Comparison of ENCODE assay signal across 8 cellular contexts in the genomic region with DNA sequence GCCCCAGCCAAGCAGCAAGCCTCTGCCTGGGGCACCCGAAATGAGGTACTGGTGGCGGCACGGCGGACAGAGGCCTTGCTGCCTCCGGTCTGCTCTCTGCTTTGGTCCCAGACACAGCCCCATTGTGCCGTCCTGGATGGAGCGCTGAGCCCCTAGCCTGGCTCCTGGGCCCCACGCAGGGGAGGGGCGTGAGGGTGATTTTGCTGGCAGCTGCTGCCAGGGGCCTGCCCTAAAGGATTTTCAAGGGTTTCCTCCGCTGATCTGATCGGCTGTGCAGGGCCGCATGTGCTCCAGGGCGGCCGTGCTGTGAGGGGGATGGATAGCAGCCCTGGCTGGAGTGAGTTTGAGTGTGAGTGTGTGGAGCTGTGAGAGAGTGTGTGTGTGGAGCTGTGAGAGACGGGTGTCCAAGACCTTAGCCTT. TPM values are rescaled to one million over a fixed set of nuclear protein-coding genes. Genes with fewer than 3 reads are reported as not detected.
A peak's percentile ranks its signal among the peaks of the same experiment; 100 is the strongest.
DNase-seq lines count a peak whose midpoint lies in the region; FAIRE-seq and TF ChIP-seq lines count a peak whose summit lies in the region.

No MANE protein-coding gene starts in this region.

- H4K20me1 ChIP-seq in BLaER1 (peaks cover 57% of the 10 kb centered on the region), endothelial cell of umbilical vein (replicated peaks; ENCODE audit: control insufficient read depth, extremely low read depth, insufficient read depth, low read length) (no peaks in the 10 kb centered on the region), neural cell (ENCODE audit: insufficient read depth) (no peaks in the 10 kb centered on the region)

- H3K4me2 ChIP-seq in BLaER1 (peak overlapping the region; percentile 100), endothelial cell of umbilical vein (ENCODE audit: insufficient read depth, low read length) (peak overlapping the region; percentile 94), neural cell (ENCODE audit: low read length) (peak overlapping the region; percentile 74)

- H2AFZ ChIP-seq in endothelial cell of umbilical vein (ENCODE audit: low read depth, low read length) (no peak overlapping the region), neural cell (ENCODE audit: low read depth, low read length) (no peak overlapping the region)

- H3K9me3 ChIP-seq in BLaER1: no peaks in the 10 kb centered on the region
- no peaks in the 10 kb centered on the region for H3K9me3 ChIP-seq in NT2/D1 (ENCODE audit: insufficient read depth, low read length)
- no peaks in the 10 kb centered on the region for H3K9me3 ChIP-seq in endothelial cell of umbilical vein (replicated peaks; ENCODE audit: control insufficient read depth, insufficient read depth, low read length)
- H3K9me3 ChIP-seq in neural cell (ENCODE audit: low read length): no peaks in the 10 kb centered on the region

- no peak for TF ChIP-seq POLR2A in endothelial cell of umbilical vein (IDR thresholded peaks at IDR 0.05; ENCODE audit: low read depth, low read length)

- H3K79me2 ChIP-seq in endothelial cell of umbilical vein (ENCODE audit: control insufficient read depth, insufficient read depth, low read length) (peaks cover 40% of the 10 kb centered on the region), neural cell (replicated peaks; ENCODE audit: insufficient read depth, low read length) (peaks cover 29% of the 10 kb centered on the region)

- intact Hi-C loops in endothelial cell of umbilical vein (cut with micrococcal nuclease): no loop called here

- no peak for TF ChIP-seq RAD21 in neural cell (conservative IDR thresholded peaks at IDR 0.05)

- H3K27me3 ChIP-seq in BLaER1 (no peaks in the 10 kb centered on the region), NT2/D1 (ENCODE audit: insufficient read depth, insufficient read length) (no peaks in the 10 kb centered on the region), endothelial cell of umbilical vein (ENCODE audit: control insufficient read depth in 2 of 2, insufficient read depth in 2 of 2, low read length in 2 of 2) (no peaks in the 10 kb centered on the region), neural cell (ENCODE audit: insufficient read depth, low read depth, low read length) (no peaks in the 10 kb centered on the region)

- DNase-seq in NT2/D1 (ENCODE audit: low read depth, low spot score) (no peak), endothelial cell of umbilical vein (ENCODE audit: low read depth, low spot score) (peak; percentile 44), NCI-H1048 (lab: John Stamatoyannopoulos, UW) (no peak), activated gamma-delta T cell (lab: John Stamatoyannopoulos, UW) (no peak), NCI-H2081 treated with DMSO at 0.1 percent for 48 hours (lab: John Stamatoyannopoulos, UW) (no peak)
- DNase-seq in NK-92 treated with Interleukin-12 subunit alpha and Interleukin-12 subunit beta, amount 100 ng/mL, for 24 hours (lab: John Stamatoyannopoulos, UW): no peak

- peaks cover 37% of the 10 kb centered on the region for H3K36me3 ChIP-seq in BLaER1
- peaks cover 7% of the 10 kb centered on the region for H3K36me3 ChIP-seq in NT2/D1 (ENCODE audit: insufficient read depth, insufficient read length, low read length)
- H3K36me3 ChIP-seq in endothelial cell of umbilical vein (ENCODE audit: control insufficient read depth in 2 of 2, extremely low read depth in 1 of 2, insufficient read depth in 2 of 2, low read length in 2 of 2): no peaks in the 10 kb centered on the region
- no peaks in the 10 kb centered on the region for H3K36me3 ChIP-seq in neural cell (ENCODE audit: insufficient read depth, low read length)

- peak; percentile 48 for FAIRE-seq in endothelial cell of umbilical vein (lab: Jason Lieb, UNC)

- CTCF ChIA-PET in endothelial cell of umbilical vein (lab: Charles Lee): interaction anchor here (0.8 to 1.1 kb wide), 4 partner anchors 9 to 34 kb away, joined by 3 to 4 read pairs (median 3); no protein-coding TSS in a partner anchor

- H3K9ac ChIP-seq in BLaER1 (peak overlapping the region; percentile 90), NT2/D1 (ENCODE audit: insufficient read length, low read depth) (peak overlapping the region; percentile 72), endothelial cell of umbilical vein (replicated peaks; ENCODE audit: extremely low read depth, insufficient read depth, low read length) (peak overlapping the region; percentile 87), neural cell (ENCODE audit: low read length) (peak overlapping the region; percentile 94)

- BruUV-seq in endothelial cell of umbilical vein (replicated peaks; lab: Mats Ljungman, UMichigan): no TSS peak

- no peaks in the 10 kb centered on the region for H3F3A ChIP-seq in neural cell (ENCODE audit: insufficient read depth, low read length, poor library complexity, severe bottlenecking)

- dilution Hi-C loops in endothelial cell of umbilical vein (cut with MboI; ENCODE audit: extremely low pct_ligation_motif_present, low sequenced_read_pairs): no loop called here

- H3K27ac ChIP-seq in BLaER1 (peak overlapping the region; percentile 99), endothelial cell of umbilical vein (ENCODE audit: insufficient read depth, low read depth, low read length) (peak overlapping the region; percentile 58), neural cell (ENCODE audit: low read length) (peak overlapping the region; percentile 70)

- peaks cover 81% of the 10 kb centered on the region for H3K4me1 ChIP-seq in BLaER1
- peaks cover 52% of the 10 kb centered on the region for H3K4me1 ChIP-seq in NT2/D1 (ENCODE audit: insufficient read depth, insufficient read length)
- H3K4me1 ChIP-seq in endothelial cell of umbilical vein (ENCODE audit: control insufficient read depth, extremely low read depth, insufficient read depth, low read length): peaks cover 20% of the 10 kb centered on the region

- H3K4me3 ChIP-seq in BLaER1 (peak overlapping the region; percentile 82), NT2/D1 (ENCODE audit: insufficient read length, low read depth) (no peak overlapping the region), endothelial cell of umbilical vein (replicated peaks in 1 of 3; ENCODE audit: insufficient read depth in 1 of 3, low read depth in 1 of 3, low read length in 3 of 3) (peak overlapping the region; percentile 66 to 80 (median 71)), neural cell (ENCODE audit: low read length) (peak overlapping the region; percentile 96)

- no peaks in the 10 kb centered on the region for H3K9me2 ChIP-seq in neural cell (ENCODE audit: insufficient read depth, low read length)

- H3K9me1 ChIP-seq in endothelial cell of umbilical vein (replicated peaks; ENCODE audit: control insufficient read depth, extremely low read depth, insufficient read depth, low read length): no peaks in the 10 kb centered on the region

- no peak for TF ChIP-seq EP300 in neural cell (conservative IDR thresholded peaks at IDR 0.05; ENCODE audit: poor library complexity, severe bottlenecking)

- POLR2A ChIA-PET in endothelial cell of umbilical vein (lab: Charles Lee): no interaction called here

- TF ChIP-seq CTCF in endothelial cell of umbilical vein (IDR thresholded peaks at IDR 0.05; ENCODE audit: extremely low read depth in 1 of 2, insufficient read depth in 1 of 2, low read depth in 1 of 2, low read length in 2 of 2) (no peak), neural cell (IDR thresholded peaks at IDR 0.05; ENCODE audit: poor library complexity, severe bottlenecking) (no peak)

RNA-seq across cellular contexts. Expression of a gene that starts 1.3 kb away (rescaled TPM):
- 42.8 and 47.1 TPM in 2 replicates for total RNA-seq in endothelial cell of umbilical vein
- polyA plus RNA-seq in endothelial cell of umbilical vein (34.6 and 40.3 TPM in 2 replicates), neural cell (117 and 148 TPM in 2 replicates)
- 16.7 and 24.9 TPM in 2 replicates for polyA plus RNA-seq in endothelial cell of umbilical vein (2011; cell fraction: cytosol; rRNA removed)
- polyA plus RNA-seq in endothelial cell of umbilical vein (2011; cell fraction: nucleus; rRNA removed): 81.4 and 102 TPM in 2 replicates
- polyA plus RNA-seq in endothelial cell of umbilical vein (2012): 22.3 and 40.4 TPM in 2 replicates
- polyA minus RNA-seq in endothelial cell of umbilical vein (12.5 and 17.5 TPM in 2 replicates), neural cell (112 and 142 TPM in 2 replicates)
- polyA minus RNA-seq in endothelial cell of umbilical vein (2011; cell fraction: cytosol; rRNA and poly(A)+ RNA removed): 7.5 TPM
- polyA minus RNA-seq in endothelial cell of umbilical vein (2011; cell fraction: nucleus; rRNA and poly(A)+ RNA removed): 20.3 and 41.3 TPM in 2 replicates

RNA-seq across cellular contexts. Expression of a gene that starts 24.7 kb away (rescaled TPM):
- not detected in 2 replicates for total RNA-seq in endothelial cell of umbilical vein
- polyA plus RNA-seq in endothelial cell of umbilical vein (not detected in 2 replicates), neural cell (not detected in 2 replicates)
- polyA plus RNA-seq in endothelial cell of umbilical vein (2011; cell fraction: cytosol; rRNA removed): not detected in 2 replicates
- not detected in 2 replicates for polyA plus RNA-seq in endothelial cell of umbilical vein (2011; cell fraction: nucleus; rRNA removed)
- polyA plus RNA-seq in endothelial cell of umbilical vein (2012): not detected in 2 replicates
- polyA minus RNA-seq in endothelial cell of umbilical vein (not detected in 2 replicates), neural cell (not detected in 2 replicates)
- polyA minus RNA-seq in endothelial cell of umbilical vein (2011; cell fraction: cytosol; rRNA and poly(A)+ RNA removed): 0.41 TPM
- polyA minus RNA-seq in endothelial cell of umbilical vein (2011; cell fraction: nucleus; rRNA and poly(A)+ RNA removed): not detected in 2 replicates

RNA-seq across cellular contexts. Expression of a gene that starts 34.9 kb away (rescaled TPM):
- 26.9 and 27.5 TPM in 2 replicates for total RNA-seq in endothelial cell of umbilical vein
- polyA plus RNA-seq in endothelial cell of umbilical vein (23.0 and 38.4 TPM in 2 replicates), neural cell (23.6 and 36.6 TPM in 2 replicates)
- polyA plus RNA-seq in endothelial cell of umbilical vein (2011; cell fraction: cytosol; rRNA removed): 12.6 and 14.5 TPM in 2 replicates
- 7.0 and 8.5 TPM in 2 replicates for polyA plus RNA-seq in endothelial cell of umbilical vein (2011; cell fraction: nucleus; rRNA removed)
- polyA plus RNA-seq in endothelial cell of umbilical vein (2012): 12.0 and 12.5 TPM in 2 replicates
- polyA minus RNA-seq in endothelial cell of umbilical vein (2.1 and 2.6 TPM in 2 replicates), neural cell (7.5 and 9.0 TPM in 2 replicates)
- 6.8 TPM for polyA minus RNA-seq in endothelial cell of umbilical vein (2011; cell fraction: cytosol; rRNA and poly(A)+ RNA removed)
- polyA minus RNA-seq in endothelial cell of umbilical vein (2011; cell fraction: nucleus; rRNA and poly(A)+ RNA removed): 1.7 and 3.0 TPM in 2 replicates

RNA-seq across cellular contexts. Expression of a gene that starts 44.8 kb away (rescaled TPM):
- total RNA-seq in endothelial cell of umbilical vein: 0.16 and 0.71 TPM in 2 replicates
- 0.19 and 0.22 TPM in 2 replicates for polyA plus RNA-seq in endothelial cell of umbilical vein
- polyA plus RNA-seq in endothelial cell of umbilical vein (2011; cell fraction: cytosol; rRNA removed): 0.13 and 0.23 TPM in 2 replicates
- 0.83 and 0.88 TPM in 2 replicates for polyA plus RNA-seq in endothelial cell of umbilical vein (2011; cell fraction: nucleus; rRNA removed)
- polyA plus RNA-seq in endothelial cell of umbilical vein (2012): 0.43 and 0.74 TPM in 2 replicates
- 0.28 and 0.39 TPM in 2 replicates for polyA minus RNA-seq in endothelial cell of umbilical vein
- polyA minus RNA-seq in endothelial cell of umbilical vein (2011; cell fraction: cytosol; rRNA and poly(A)+ RNA removed): 2.0 TPM
- polyA minus RNA-seq in endothelial cell of umbilical vein (2011; cell fraction: nucleus; rRNA and poly(A)+ RNA removed): 0.34 and 0.43 TPM in 2 replicates
- 0.52 and 0.77 TPM in 2 replicates for polyA plus RNA-seq in neural cell
- 0.46 and 0.49 TPM in 2 replicates for polyA minus RNA-seq in neural cell
